1 cellular context compared by ENCODE assay signal in the genomic region with DNA sequence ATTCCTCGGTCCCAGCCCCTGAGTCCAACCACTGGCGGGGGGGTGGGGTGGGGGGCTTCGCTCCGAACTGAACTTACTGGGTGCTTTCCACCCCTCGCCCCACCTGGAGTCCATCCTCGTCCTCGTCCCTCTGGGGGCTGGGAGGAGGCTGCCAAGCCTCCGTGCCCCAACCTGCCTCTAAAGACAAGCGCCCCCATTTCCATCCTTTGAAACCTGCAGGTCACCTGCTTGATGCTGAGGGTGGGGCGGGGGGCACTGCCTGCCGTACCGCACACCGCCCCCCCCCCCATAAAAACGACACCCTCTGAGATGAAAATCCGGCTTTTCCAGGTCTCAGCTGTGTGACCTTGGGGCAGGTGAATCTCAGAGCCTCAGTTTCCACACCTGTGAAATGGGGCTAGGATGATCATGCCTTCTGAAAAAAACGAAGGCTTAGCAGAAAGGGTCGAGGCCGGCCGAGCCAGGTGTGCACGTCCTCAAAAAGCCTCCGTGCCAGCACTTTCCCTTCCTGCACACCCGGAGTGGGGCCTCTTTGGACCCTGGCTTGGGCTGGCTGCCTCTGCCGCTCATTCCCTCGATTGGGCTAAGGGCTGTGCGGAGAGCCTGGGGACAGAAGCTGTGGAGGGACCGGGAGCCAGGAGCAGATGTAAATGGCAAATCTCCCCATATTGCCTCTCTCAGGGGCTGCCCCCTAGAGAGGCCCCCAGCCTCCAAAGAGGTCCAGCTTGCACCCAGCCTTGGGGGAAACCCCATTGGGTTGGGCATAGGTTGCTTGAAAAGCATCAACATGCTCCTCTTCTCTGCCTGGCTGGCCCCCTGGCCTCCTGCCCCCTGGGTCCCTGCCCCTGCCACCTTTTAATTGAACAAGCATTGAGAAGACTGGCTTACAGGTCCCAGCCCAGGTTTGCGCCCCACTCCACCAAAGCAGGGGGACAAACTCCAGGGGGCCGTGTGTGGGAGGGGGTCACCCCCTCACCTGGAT.
TF ChIP-seq lines count a peak whose summit lies in the region.

No MANE protein-coding gene starts in this region.

TF ChIP-seq in liver, 16 proteins besides CTCF, POLR2A, EP300 and RAD21 (continued from another document):
- TF ChIP-seq, protein P1, sequence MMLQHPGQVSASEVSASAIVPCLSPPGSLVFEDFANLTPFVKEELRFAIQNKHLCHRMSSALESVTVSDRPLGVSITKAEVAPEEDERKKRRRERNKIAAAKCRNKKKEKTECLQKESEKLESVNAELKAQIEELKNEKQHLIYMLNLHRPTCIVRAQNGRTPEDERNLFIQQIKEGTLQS (IDR thresholded peaks at IDR 0.05), result no peak
- TF ChIP-seq NR2F2 (IDR thresholded peaks at IDR 0.05) (no peak), JUND (IDR thresholded peaks at IDR 0.05) (no peak)
- TF ChIP-seq, protein P2, sequence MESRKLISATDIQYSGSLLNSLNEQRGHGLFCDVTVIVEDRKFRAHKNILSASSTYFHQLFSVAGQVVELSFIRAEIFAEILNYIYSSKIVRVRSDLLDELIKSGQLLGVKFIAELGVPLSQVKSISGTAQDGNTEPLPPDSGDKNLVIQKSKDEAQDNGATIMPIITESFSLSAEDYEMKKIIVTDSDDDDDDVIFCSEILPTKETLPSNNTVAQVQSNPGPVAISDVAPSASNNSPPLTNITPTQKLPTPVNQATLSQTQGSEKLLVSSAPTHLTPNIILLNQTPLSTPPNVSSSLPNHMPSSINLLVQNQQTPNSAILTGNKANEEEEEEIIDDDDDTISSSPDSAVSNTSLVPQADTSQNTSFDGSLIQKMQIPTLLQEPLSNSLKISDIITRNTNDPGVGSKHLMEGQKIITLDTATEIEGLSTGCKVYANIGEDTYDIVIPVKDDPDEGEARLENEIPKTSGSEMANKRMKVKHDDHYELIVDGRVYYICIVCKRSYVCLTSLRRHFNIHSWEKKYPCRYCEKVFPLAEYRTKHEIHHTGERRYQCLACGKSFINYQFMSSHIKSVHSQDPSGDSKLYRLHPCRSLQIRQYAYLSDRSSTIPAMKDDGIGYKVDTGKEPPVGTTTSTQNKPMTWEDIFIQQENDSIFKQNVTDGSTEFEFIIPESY (IDR thresholded peaks at IDR 0.05), result no peak
